ENCODE assay signal across 26 cellular contexts in the genomic region with DNA sequence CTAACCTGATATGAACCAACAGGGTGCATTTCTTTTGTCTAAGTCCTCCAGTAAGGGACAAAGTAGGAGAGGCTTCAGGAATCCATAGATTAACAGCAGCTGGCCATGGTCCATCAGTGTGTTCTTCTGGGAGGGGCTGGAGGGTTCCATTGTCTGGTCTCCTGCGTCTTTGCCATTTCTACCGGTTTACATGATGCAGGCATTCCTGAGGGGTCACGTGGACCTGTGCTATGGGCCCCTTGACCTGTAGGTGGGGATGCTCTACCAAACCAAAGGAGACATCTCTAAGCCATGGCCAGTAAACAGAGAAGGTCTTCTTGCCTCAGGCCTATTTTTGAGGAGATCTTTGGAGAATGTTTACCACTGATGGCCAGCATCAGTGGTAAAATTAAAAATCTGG. TPM values are rescaled to one million over a fixed set of nuclear protein-coding genes. Genes with fewer than 3 reads are reported as not detected.
DNase-seq lines count a peak whose midpoint lies in the region; ATAC-seq and TF ChIP-seq lines count a peak whose summit lies in the region.
"Had no signal": no experiment of that assay in that cellular context is flagged by ENCODE, and none has a peak within 500 bp of the region (broad histone marks: within the 10 kb centered on the region; RNA-seq: fewer than 3 reads in every experiment).

No MANE protein-coding gene starts in this region.

- H3K27me3 ChIP-seq in Loucy (ENCODE audit: insufficient read depth, low read length, poor library complexity, severe bottlenecking) (no peaks in the 10 kb centered on the region), right lobe of liver (no peaks in the 10 kb centered on the region)

- POLR2A ChIA-PET in HEK293T (lab: Yijun Ruan, JAX), result no interaction called here

- H3K27ac ChIP-seq in right lobe of liver, result no peak overlapping the region
- H3K27ac ChIP-seq: lower lobe of right lung, VCaP had no signal

- H3K9me2 ChIP-seq in Loucy (replicated peaks; ENCODE audit: low read depth, low read length), result no peaks in the 10 kb centered on the region

- no peaks in the 10 kb centered on the region for H3F3A ChIP-seq in Loucy (ENCODE audit: low read depth)

- WGBS in right lobe of liver (ENCODE audit: insufficient coverage, low coverage, low lambda C conversion rate, missing lambda C conversion rate), result 40% methylated on average over 1 of the region's 3 CpGs

- H3K36me3 ChIP-seq in Loucy (ENCODE audit: insufficient read depth, low read length) (no peaks in the 10 kb centered on the region), right lobe of liver (no peaks in the 10 kb centered on the region)
- H3K36me3 ChIP-seq: lower lobe of right lung had no signal

- H3K9me3 ChIP-seq in Loucy (ENCODE audit: insufficient read depth, low read depth, low read length) (no peaks in the 10 kb centered on the region), right lobe of liver (no peaks in the 10 kb centered on the region)
- H3K9me3 ChIP-seq: lower lobe of right lung had no signal

- CTCF ChIA-PET in HEK293T (lab: Yijun Ruan, JAX), result no interaction called here

- H3K4me2 ChIP-seq in Loucy (ENCODE audit: low read depth, low read length, poor library complexity, severe bottlenecking), result no peak overlapping the region

- intact Hi-C loops in right lobe of liver (cut with DNase I), result no loop called here

- no peaks in the 10 kb centered on the region for H3K79me2 ChIP-seq in Loucy (ENCODE audit: insufficient read depth, low read length)

- peak; percentile 70 to 74 (median 72) for ATAC-seq in right lobe of liver
- no peak for ATAC-seq in activated CD4-positive, CD25-positive, alpha-beta regulatory T cell treated with anti-CD3 and anti-CD28 coated beads, Interleukin-2, amount 50 U/mL, for 24 hours
- ATAC-seq in GM18498 (IDR thresholded peaks at IDR 0.05; ENCODE audit: unreplicated experiment), result no peak
- ATAC-seq: lower lobe of right lung; Right ventricle myocardium inferior; stimulated activated naive CD8-positive, alpha-beta T cell treated with anti-CD3 and anti-CD28 coated beads, Interleukin-15, Interleukin-2, amounts not matched to agents 100 U/mL and 50 U/mL, for 24 hours; T-cell had no signal

- DNase-seq in dermis blood vessel endothelial cell (peak; percentile 23), right lobe of liver (peak in 2 of 3 donors; percentile 44 to 56), HEK293T (ENCODE audit: extremely low spot score) (no peak), NCI-H69 (lab: John Stamatoyannopoulos, UW) (no peak)
- DNase-seq: activated CD4-positive, alpha-beta memory T cell treated with anti-CD3 and anti-CD28 coated beads for 36 hours; activated naive CD4-positive, alpha-beta T cell treated with Interleukin-2 at 50 U/mL for 16 hours; activated T-cell treated with anti-CD3 and anti-CD28 coated beads, Interleukin-2, amount 50 U/mL, for 24 hours; CD8-positive, alpha-beta memory T cell; central memory CD4-positive, alpha-beta T cell; glutamatergic neuron; lower lobe of right lung; MV-4-11; NCI-H2081; stimulated activated CD4-positive, alpha-beta T cell treated with anti-CD3 and anti-CD28 coated beads, Interleukin-1b, Interleukin-23, amount 100 ng/mL, for 48 hours; stimulated activated naive CD8-positive, alpha-beta T cell treated with anti-CD3 and anti-CD28 coated beads, Interleukin-15, Interleukin-2, amounts not matched to agents 100 U/mL and 50 U/mL, for 24 hours; T-cell had no signal

- H2AFZ ChIP-seq in Loucy (ENCODE audit: low read length), result no peak overlapping the region

- no peak overlapping the region for H3K9ac ChIP-seq in Loucy (ENCODE audit: low read depth, low read length, poor library complexity, severe bottlenecking)

- no peaks in the 10 kb centered on the region for H4K20me1 ChIP-seq in Loucy (ENCODE audit: insufficient read depth, low read length, poor library complexity, severe bottlenecking)

- H3K4me1 ChIP-seq in Loucy (ENCODE audit: insufficient read depth, low read length, poor library complexity, severe bottlenecking) (no peaks in the 10 kb centered on the region), right lobe of liver (no peaks in the 10 kb centered on the region)
- H3K4me1 ChIP-seq: lower lobe of right lung had no signal

- TF ChIP-seq POLR2A in right lobe of liver (IDR thresholded peaks at IDR 0.05), result no peak

- TF ChIP-seq CTCF in GM12873 (IDR thresholded peaks at IDR 0.05; ENCODE audit: insufficient read depth, low read depth, low read length, missing control alignments), result peak; percentile 17
- peak; percentile 52 for TF ChIP-seq CTCF in Loucy (conservative IDR thresholded peaks at IDR 0.05; ENCODE audit: low read length)
- peak; percentile 24 to 62 (median 46) for TF ChIP-seq CTCF in right lobe of liver (IDR thresholded peaks at IDR 0.05)

- no peak overlapping the region for H3K4me3 ChIP-seq in Loucy (ENCODE audit: low read length, poor library complexity, severe bottlenecking)
- H3K4me3 ChIP-seq in right lobe of liver, result no peak overlapping the region
- H3K4me3 ChIP-seq: lower lobe of right lung had no signal

TF ChIP-seq in HEK293T, 16 proteins besides CTCF, POLR2A, EP300 and RAD21:
- TF ChIP-seq ZNF384 (IDR thresholded peaks at IDR 0.05) (no peak), ARNT (IDR thresholded peaks at IDR 0.05) (no peak), FOXA1 (IDR thresholded peaks at IDR 0.05) (no peak), NFRKB (IDR thresholded peaks at IDR 0.05) (no peak), SUZ12 (IDR thresholded peaks at IDR 0.05) (no peak), LEF1 (IDR thresholded peaks at IDR 0.05; ENCODE audit: borderline replicate concordance) (no peak), BHLHE40 (IDR thresholded peaks at IDR 0.05; ENCODE audit: borderline replicate concordance) (no peak), FOXK2 (IDR thresholded peaks at IDR 0.05) (no peak), L3MBTL2 (conservative IDR thresholded peaks at IDR 0.05) (no peak), HDGF (IDR thresholded peaks at IDR 0.05; ENCODE audit: borderline replicate concordance) (no peak), FOXM1 (IDR thresholded peaks at IDR 0.05; ENCODE audit: borderline replicate concordance) (no peak), ELF4 (IDR thresholded peaks at IDR 0.05) (no peak), CTBP1 (IDR thresholded peaks at IDR 0.05; ENCODE audit: borderline replicate concordance) (no peak), TARDBP (IDR thresholded peaks at IDR 0.05) (no peak), SP1 (IDR thresholded peaks at IDR 0.05) (no peak)
- TF ChIP-seq, protein P1, sequence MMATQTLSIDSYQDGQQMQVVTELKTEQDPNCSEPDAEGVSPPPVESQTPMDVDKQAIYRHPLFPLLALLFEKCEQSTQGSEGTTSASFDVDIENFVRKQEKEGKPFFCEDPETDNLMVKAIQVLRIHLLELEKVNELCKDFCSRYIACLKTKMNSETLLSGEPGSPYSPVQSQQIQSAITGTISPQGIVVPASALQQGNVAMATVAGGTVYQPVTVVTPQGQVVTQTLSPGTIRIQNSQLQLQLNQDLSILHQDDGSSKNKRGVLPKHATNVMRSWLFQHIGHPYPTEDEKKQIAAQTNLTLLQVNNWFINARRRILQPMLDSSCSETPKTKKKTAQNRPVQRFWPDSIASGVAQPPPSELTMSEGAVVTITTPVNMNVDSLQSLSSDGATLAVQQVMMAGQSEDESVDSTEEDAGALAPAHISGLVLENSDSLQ (IDR thresholded peaks at IDR 0.05), result no peak

RNA-seq across cellular contexts. Expression of a gene that starts 28.7 kb away (rescaled TPM):
- total RNA-seq in dermis blood vessel endothelial cell (under 0.01 and 0.19 TPM in 2 replicates), right lobe of liver (100 to 1,000 TPM; 162 to 705 (median 372) TPM)
- total RNA-seq: activated CD4-positive, alpha-beta memory T cell treated with anti-CD3 and anti-CD28 coated beads for 36 hours; CD8-positive, alpha-beta memory T cell; G401; myocyte; NCI-H460; osteoblast; Right ventricle myocardium inferior had no signal

Comparison
In these comparisons a context has a peak if more than half of its experiments do, and no peak if none do; other contexts are left out.
1. DNase-seq: peak in dermis blood vessel endothelial cell (single experiment) and right lobe of liver (2 of 3); none in HEK293T (single experiment) and NCI-H69 (single experiment).
2. ATAC-seq: peak in right lobe of liver (4 of 4); none in activated CD4-positive, CD25-positive, alpha-beta regulatory T cell treated with anti-CD3 and anti-CD28 coated beads, Interleukin-2, amount 50 U/mL, for 24 hours (0 of 2) and GM18498 (single experiment).
3. RNA of a gene that starts 28.7 kb away (total RNA-seq): 162 to 705 TPM in right lobe of liver; under 0.01 to 0.19 TPM in dermis blood vessel endothelial cell; every median in the first group is over 100 times any median in the second.
4. Peak in every context shown above with its lines, with median percentiles within 50 percentile points of each other: CTCF ChIP-seq.